ENCODE assay signal across 1 cellular context in the genomic region with DNA sequence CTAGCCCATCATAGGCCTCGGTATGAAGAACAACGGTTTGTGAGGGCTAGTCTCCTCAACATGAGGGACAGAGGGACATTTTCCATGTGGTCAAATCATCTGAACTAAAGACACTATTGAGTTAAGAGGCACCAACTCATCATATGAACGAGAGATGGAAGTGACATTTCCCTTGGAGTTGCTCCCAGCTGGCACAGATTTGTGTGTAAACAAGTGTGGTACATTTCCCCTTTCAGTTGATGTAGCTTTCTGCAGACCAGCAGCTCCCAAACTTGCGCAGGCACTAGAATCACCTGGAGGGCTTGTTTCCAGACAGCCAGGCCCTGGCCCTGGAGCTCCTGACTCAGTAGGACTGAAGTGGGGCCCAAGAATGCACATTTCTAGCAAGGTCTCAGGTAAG.
TF ChIP-seq lines count a peak whose summit lies in the region.

No MANE protein-coding gene starts in this region.

TF ChIP-seq in HepG2, 621 proteins besides CTCF, POLR2A, EP300 and RAD21 (continued from another document):
- TF ChIP-seq, protein P1, sequence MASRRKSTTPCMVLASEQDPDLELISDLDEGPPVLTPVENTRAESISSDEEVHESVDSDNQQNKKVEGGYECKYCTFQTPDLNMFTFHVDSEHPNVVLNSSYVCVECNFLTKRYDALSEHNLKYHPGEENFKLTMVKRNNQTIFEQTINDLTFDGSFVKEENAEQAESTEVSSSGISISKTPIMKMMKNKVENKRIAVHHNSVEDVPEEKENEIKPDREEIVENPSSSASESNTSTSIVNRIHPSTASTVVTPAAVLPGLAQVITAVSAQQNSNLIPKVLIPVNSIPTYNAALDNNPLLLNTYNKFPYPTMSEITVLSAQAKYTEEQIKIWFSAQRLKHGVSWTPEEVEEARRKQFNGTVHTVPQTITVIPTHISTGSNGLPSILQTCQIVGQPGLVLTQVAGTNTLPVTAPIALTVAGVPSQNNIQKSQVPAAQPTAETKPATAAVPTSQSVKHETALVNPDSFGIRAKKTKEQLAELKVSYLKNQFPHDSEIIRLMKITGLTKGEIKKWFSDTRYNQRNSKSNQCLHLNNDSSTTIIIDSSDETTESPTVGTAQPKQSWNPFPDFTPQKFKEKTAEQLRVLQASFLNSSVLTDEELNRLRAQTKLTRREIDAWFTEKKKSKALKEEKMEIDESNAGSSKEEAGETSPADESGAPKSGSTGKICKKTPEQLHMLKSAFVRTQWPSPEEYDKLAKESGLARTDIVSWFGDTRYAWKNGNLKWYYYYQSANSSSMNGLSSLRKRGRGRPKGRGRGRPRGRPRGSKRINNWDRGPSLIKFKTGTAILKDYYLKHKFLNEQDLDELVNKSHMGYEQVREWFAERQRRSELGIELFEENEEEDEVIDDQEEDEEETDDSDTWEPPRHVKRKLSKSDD (CRISPR knock-in tag; IDR thresholded peaks at IDR 0.05; ENCODE audit: low read depth): no peak
- TF ChIP-seq, protein P2, sequence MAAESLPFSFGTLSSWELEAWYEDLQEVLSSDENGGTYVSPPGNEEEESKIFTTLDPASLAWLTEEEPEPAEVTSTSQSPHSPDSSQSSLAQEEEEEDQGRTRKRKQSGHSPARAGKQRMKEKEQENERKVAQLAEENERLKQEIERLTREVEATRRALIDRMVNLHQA (CRISPR knock-in tag; IDR thresholded peaks at IDR 0.05): no peak
- TF ChIP-seq, protein P3, sequence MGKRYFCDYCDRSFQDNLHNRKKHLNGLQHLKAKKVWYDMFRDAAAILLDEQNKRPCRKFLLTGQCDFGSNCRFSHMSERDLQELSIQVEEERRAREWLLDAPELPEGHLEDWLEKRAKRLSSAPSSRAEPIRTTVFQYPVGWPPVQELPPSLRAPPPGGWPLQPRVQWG (CRISPR knock-in tag; IDR thresholded peaks at IDR 0.05; ENCODE audit: borderline replicate concordance, low read depth): no peak
- TF ChIP-seq MLLT10 (CRISPR knock-in tag; IDR thresholded peaks at IDR 0.05): no peak
- no peak for TF ChIP-seq ZMAT3 (CRISPR knock-in tag; conservative IDR thresholded peaks at IDR 0.05)
- no peak for TF ChIP-seq SOX6 (IDR thresholded peaks at IDR 0.05)
- no peak for TF ChIP-seq SOX6 (CRISPR knock-in tag; IDR thresholded peaks at IDR 0.05)
- no peak for TF ChIP-seq REL (CRISPR knock-in tag; conservative IDR thresholded peaks at IDR 0.05)
- no peak for TF ChIP-seq SMARCC2 (IDR thresholded peaks at IDR 0.05)
- TF ChIP-seq ELF1 (CRISPR knock-in tag; IDR thresholded peaks at IDR 0.05): no peak
- TF ChIP-seq SMAD9 (CRISPR knock-in tag; IDR thresholded peaks at IDR 0.05): no peak
- TF ChIP-seq NFKBIZ (CRISPR knock-in tag; IDR thresholded peaks at IDR 0.05): no peak
